22 cellular contexts compared by ENCODE assay signal in the genomic region with DNA sequence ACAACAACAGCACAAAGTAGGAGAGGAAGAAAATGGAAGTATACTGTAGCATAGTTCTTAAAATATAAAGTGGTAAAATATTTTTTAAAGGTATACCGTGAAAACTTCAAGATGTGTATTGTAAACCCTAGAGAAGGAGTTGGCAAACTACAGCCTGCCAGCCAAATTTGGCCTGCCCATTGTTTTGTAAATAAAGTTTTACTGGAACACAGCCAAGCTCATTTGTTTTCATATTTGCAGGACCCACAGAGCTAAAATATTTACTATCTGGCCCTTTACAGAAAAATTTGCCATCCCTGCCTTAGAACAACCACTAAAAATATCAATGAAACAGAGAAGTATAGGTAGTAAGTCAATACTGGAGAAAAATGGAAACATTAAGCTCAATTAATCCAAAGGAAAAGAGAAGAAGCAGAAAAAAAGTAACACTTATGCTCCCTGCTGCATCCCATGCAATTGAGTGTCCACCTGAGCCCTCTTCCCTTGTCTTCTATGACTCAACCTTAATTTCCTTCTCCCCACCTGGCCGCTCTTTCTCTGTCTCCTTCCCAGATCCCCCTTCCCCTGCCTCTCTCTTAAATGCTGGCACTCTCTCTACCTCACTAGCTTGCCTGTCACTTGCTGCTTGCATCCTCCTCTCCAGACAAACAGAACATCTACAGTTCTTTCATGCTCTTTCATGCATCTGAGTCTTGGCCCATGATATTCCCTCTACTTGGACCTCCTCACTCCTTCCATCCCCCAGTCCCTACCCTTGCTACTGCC.
"Had no signal": no experiment of that assay in that cellular context is flagged by ENCODE, and none has a peak within 500 bp of the region (broad histone marks: within the 10 kb centered on the region; RNA-seq: fewer than 3 reads in every experiment).

No MANE protein-coding gene starts in this region.

- H3K27me3 Mint-ChIP-seq: activated CD4-positive, alpha-beta memory T cell treated with anti-CD3 and anti-CD28 coated beads for 36 hours had no signal

- H3K36me3 ChIP-seq: brain microvascular endothelial cell, cardiac muscle cell had no signal

- H3K27ac Mint-ChIP-seq: activated CD4-positive, alpha-beta memory T cell treated with anti-CD3 and anti-CD28 coated beads for 36 hours; activated CD4-positive, alpha-beta T cell treated with anti-CD3 and anti-CD28 coated beads, Interleukin-2, amount 10 ng/mL, durations not matched to agents 7 days and 5 days; activated naive CD4-positive, alpha-beta T cell treated with anti-CD3 and anti-CD28 coated beads for 36 hours; activated T-helper 17 cell treated with anti-CD3 and anti-CD28 coated beads, Interleukin-2, amount 50 U/mL, for 72 hours; T-cell had no signal

- H3K27ac ChIP-seq: brain microvascular endothelial cell, cardiac muscle cell, SK-N-MC had no signal

- H3K4me3 ChIP-seq: cardiac muscle cell, SK-N-MC had no signal

- H3K9me3 Mint-ChIP-seq: activated CD4-positive, alpha-beta memory T cell treated with anti-CD3 and anti-CD28 coated beads for 36 hours; activated CD4-positive, alpha-beta T cell treated with anti-CD3 and anti-CD28 coated beads, Interleukin-2, amount 10 ng/mL, durations not matched to agents 7 days and 5 days; activated naive CD4-positive, alpha-beta T cell treated with anti-CD3 and anti-CD28 coated beads for 36 hours; activated T-helper 17 cell treated with anti-CD3 and anti-CD28 coated beads, Interleukin-2, amount 50 U/mL, for 72 hours; T-cell had no signal

- ATAC-seq: activated T-helper 17 cell treated with anti-CD3 and anti-CD28 coated beads, Interleukin-2, amount 50 U/mL, for 72 hours; Right ventricle myocardium inferior; T-cell had no signal

- FAIRE-seq: TTC549 had no signal

- H3K4me3 Mint-ChIP-seq: activated CD4-positive, alpha-beta memory T cell treated with anti-CD3 and anti-CD28 coated beads for 36 hours; activated CD4-positive, alpha-beta T cell treated with anti-CD3 and anti-CD28 coated beads, Interleukin-2, amount 10 ng/mL, durations not matched to agents 7 days and 5 days; activated naive CD4-positive, alpha-beta T cell treated with anti-CD3 and anti-CD28 coated beads for 36 hours; activated naive CD8-positive, alpha-beta T cell; activated T-helper 17 cell treated with anti-CD3 and anti-CD28 coated beads, Interleukin-2, amount 50 U/mL, for 72 hours; T-cell had no signal

- DNase-seq: activated CD4-positive, alpha-beta memory T cell treated with anti-CD3 and anti-CD28 coated beads for 36 hours; activated CD4-positive, alpha-beta T cell treated with anti-CD3 and anti-CD28 coated beads, Interleukin-2, amount 10 ng/mL, durations not matched to agents 7 days and 5 days; activated CD4-positive, CD25-positive, alpha-beta regulatory T cell; activated gamma-delta T cell; activated naive CD4-positive, alpha-beta T cell treated with anti-CD3 and anti-CD28 coated beads for 36 hours; activated T-cell treated with anti-CD3 and anti-CD28 coated beads for 4 hours; activated T-cell treated with anti-CD3 and anti-CD28 coated beads, Interleukin-2, amount 50 U/mL, for 48 hours; brain microvascular endothelial cell; NCI-H1417; NCI-H1930; NCI-H446; NCI-H524; NCI-H748 treated with DMSO at 0.1 percent for 48 hours; T-cell; T-helper 2 cell; T1000 had no signal

- H3K36me3 Mint-ChIP-seq: activated CD4-positive, alpha-beta memory T cell treated with anti-CD3 and anti-CD28 coated beads for 36 hours; activated naive CD8-positive, alpha-beta T cell; T-cell had no signal

- H3K27me3 ChIP-seq: brain microvascular endothelial cell, cardiac muscle cell had no signal

- H3K4me1 Mint-ChIP-seq: activated CD4-positive, alpha-beta T cell treated with anti-CD3 and anti-CD28 coated beads, Interleukin-2, amount 10 ng/mL, durations not matched to agents 7 days and 5 days; activated T-helper 17 cell treated with anti-CD3 and anti-CD28 coated beads, Interleukin-2, amount 50 U/mL, for 72 hours; T-cell had no signal
